In genomic region chr6:44257753-44258324, GRCh38 we compare ENCODE assay signal across 8 cellular contexts. TPM values are rescaled to one million over a fixed set of nuclear protein-coding genes. Genes with fewer than 3 reads are reported as not detected.
DNase-seq lines count a peak whose midpoint lies in the region; ATAC-seq, FAIRE-seq and TF ChIP-seq lines count a peak whose summit lies in the region.

No MANE protein-coding gene starts in this region.

- H3K27me3 ChIP-seq in BE2C: no peaks in the 10 kb centered on the region
- H3K27me3 ChIP-seq in neutrophil: peaks cover 7% of the 10 kb centered on the region

- no peak; the same call in 1 of the 2 replicates for TF ChIP-seq CTCF in BE2C (IDR thresholded peaks at IDR 0.05; ENCODE audit: low read depth, low read length)
- TF ChIP-seq CTCF in neutrophil (IDR thresholded peaks at IDR 0.05): no peak

- H3K4me3 Mint-ChIP-seq in IgD-negative memory B cell: peak overlapping the region; percentile 91 to 97 (median 93)

- peaks cover 3% of the 10 kb centered on the region for H3K27me3 Mint-ChIP-seq in IgD-negative memory B cell

- peak overlapping the region; percentile 93 to 99 (median 99) for H3K27ac Mint-ChIP-seq in IgD-negative memory B cell

- no peak for FAIRE-seq in urothelium cell line (lab: Jason Lieb, UNC)

- H3K27ac ChIP-seq in cingulate gyrus (ENCODE audit: low read depth, low read length) (peak overlapping the region; percentile 96), neutrophil (peak overlapping the region; percentile 36)

- H3K36me3 ChIP-seq in BE2C (peaks cover 41% of the 10 kb centered on the region), neutrophil (peaks cover 47% of the 10 kb centered on the region)

- no peaks in the 10 kb centered on the region for H3K9me3 Mint-ChIP-seq in IgD-negative memory B cell

- H3K4me1 Mint-ChIP-seq in IgD-negative memory B cell: peaks cover 50 to 76% (median 52%) of the 10 kb centered on the region in 3 donors

- H3K36me3 Mint-ChIP-seq in IgD-negative memory B cell: peaks cover 10% of the 10 kb centered on the region

- peak overlapping the region; percentile 83 for H3K4me3 ChIP-seq in BE2C (ENCODE audit: low read depth, low read length)
- peak overlapping the region; percentile 67 to 84 for H3K4me3 ChIP-seq in neutrophil (ENCODE audit: low read depth in 1 of 2, low read length in 1 of 2)

- peak; percentile 7 for ATAC-seq in GM19467 (IDR thresholded peaks at IDR 0.05; ENCODE audit: unreplicated experiment)

- H3K9me3 ChIP-seq in BE2C (no peaks in the 10 kb centered on the region), neutrophil (no peaks in the 10 kb centered on the region)

- no peak for DNase-seq in BE2C
- no peak for DNase-seq in urothelium cell line (ENCODE audit: low spot score)
- DNase-seq in iPS-NIHi7 (ENCODE audit: extremely low spot score): no peak
- no peak for DNase-seq in stimulated activated CD4-positive, alpha-beta T cell treated with anti-CD3 and anti-CD28 coated beads, Interleukin-12 subunit alpha, Interleukin-12 subunit beta, amount 100 ng/mL, for 4 hours

- H3K4me1 ChIP-seq in BE2C (no peaks in the 10 kb centered on the region; the same call in 1 of the 2 replicates), neutrophil (ENCODE audit: control insufficient read depth in 1 of 2, insufficient read depth in 1 of 2, low read depth in 1 of 2, low read length in 1 of 2) (peaks cover 23 to 25% of the 10 kb centered on the region in 2 experiments)

RNA-seq across cellular contexts. Expression of gene SLC35B2, which starts 0.5 kb away (rescaled TPM):
- polyA plus RNA-seq in BE2C (2012; ENCODE audit: insufficient read depth, insufficient read length, low read depth): 111 TPM
- 42.6 TPM for polyA plus RNA-seq in IgD-negative memory B cell

RNA-seq across cellular contexts. Expression of gene NFKBIE, which starts 7.5 kb away (rescaled TPM):
- polyA plus RNA-seq in BE2C (2012; ENCODE audit: insufficient read depth, insufficient read length, low read depth): 26.2 TPM
- 23.5 TPM for polyA plus RNA-seq in IgD-negative memory B cell

RNA-seq across cellular contexts. Expression of gene HSP90AB1, which starts 10.9 kb away (rescaled TPM):
- 666 TPM for polyA plus RNA-seq in BE2C (2012; ENCODE audit: insufficient read depth, insufficient read length, low read depth)
- 435 TPM for polyA plus RNA-seq in IgD-negative memory B cell

RNA-seq across cellular contexts. Expression of gene TMEM151B, which starts 12.4 kb away (rescaled TPM):
- 8.0 TPM for polyA plus RNA-seq in BE2C (2012; ENCODE audit: insufficient read depth, insufficient read length, low read depth)
- polyA plus RNA-seq in IgD-negative memory B cell: not detected

RNA-seq across cellular contexts. Expression of gene SLC29A1, which starts 34.4 kb away (rescaled TPM):
- polyA plus RNA-seq in BE2C (2012; ENCODE audit: insufficient read depth, insufficient read length, low read depth): 184 TPM
- 5.4 TPM for polyA plus RNA-seq in IgD-negative memory B cell
